24 cellular contexts compared by ENCODE assay signal in the genomic region with DNA sequence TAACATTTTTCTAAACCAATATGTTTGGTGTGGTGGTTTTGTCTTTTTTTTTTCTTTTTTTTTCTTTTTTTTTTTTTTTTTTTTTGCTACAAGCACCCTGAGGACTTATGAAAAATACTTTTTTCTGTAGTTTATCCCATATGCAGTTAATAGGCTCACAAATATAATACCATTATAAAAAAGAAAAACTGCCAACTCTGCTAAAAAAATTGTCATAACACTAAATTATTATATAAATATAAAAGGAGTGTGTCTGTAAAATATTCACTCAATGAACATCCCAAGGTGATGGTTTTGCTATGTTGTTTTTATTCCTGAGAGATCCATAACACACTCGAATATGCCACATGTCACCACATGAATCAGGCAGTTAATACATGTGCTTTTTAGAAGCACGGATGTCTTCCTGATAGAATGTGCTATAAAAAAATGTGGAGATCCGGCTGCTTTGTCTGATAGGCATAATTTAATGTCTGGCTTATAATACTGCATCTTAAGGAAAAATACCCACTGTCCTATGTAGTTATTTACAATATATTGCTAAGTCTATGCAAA.
"Had no signal": no experiment of that assay in that cellular context is flagged by ENCODE, and none has a peak within 500 bp of the region (broad histone marks: within the 10 kb centered on the region; RNA-seq: fewer than 3 reads in every experiment).

No MANE protein-coding gene starts in this region.

- H3K9me3 ChIP-seq: left ventricle myocardium inferior, ovary, right atrium auricular region, stomach, testis, thyroid gland, transverse colon, upper lobe of left lung, vagina had no signal

- DNase-seq: immature natural killer cell; left ventricle myocardium inferior; mesendoderm; naive B cell; natural killer cell; nephron progenitor cell; ovary; stimulated activated CD4-positive, alpha-beta T cell treated with anti-CD3 and anti-CD28 coated beads, Interleukin-12 subunit alpha, Interleukin-12 subunit beta, amount 100 ng/mL, for 4 hours; stimulated activated CD4-positive, alpha-beta T cell treated with anti-CD3 and anti-CD28 coated beads, Interleukin-15, amount 100 ng/mL, for 24 hours; stimulated activated CD4-positive, alpha-beta T cell treated with anti-CD3 and anti-CD28 coated beads, Interleukin-2, amount 100 ng/mL, for 24 hours; stimulated activated CD4-positive, alpha-beta T cell treated with anti-CD3 and anti-CD28 coated beads, Interleukin-4, amount 100 ng/mL, for 1 hour; stimulated activated naive B cell treated with anti-CD40 and anti-IgM and Interleukin-4, amounts not matched to agents 10 μg/mL and 1 μg/mL and 100 μg/mL, for 72 hours; stimulated activated naive CD8-positive, alpha-beta T cell treated with anti-CD3 and anti-CD28 coated beads, Interleukin-15, Interleukin-2, amounts not matched to agents 100 U/mL and 50 U/mL, for 24 hours; stomach; testis; thyroid gland; transverse colon; upper lobe of left lung had no signal

- H3K4me3 ChIP-seq: left ventricle myocardium inferior, lung, ovary, right atrium auricular region, skin epidermis, stomach, testis, thyroid gland, transverse colon, upper lobe of left lung, vagina had no signal

- FAIRE-seq: islet of Langerhans had no signal

- H3K36me3 ChIP-seq: left ventricle myocardium inferior, ovary, right atrium auricular region, stomach, thyroid gland, transverse colon, upper lobe of left lung, vagina had no signal

- H3K27me3 ChIP-seq: ovary, right atrium auricular region, testis, thyroid gland, transverse colon, upper lobe of left lung, vagina had no signal

- ATAC-seq: natural killer cell; sciatic nerve; stimulated activated naive B cell treated with anti-CD40 and anti-IgM and Interleukin-4, amounts not matched to agents 10 μg/mL and 1 μg/mL and 100 μg/mL, for 72 hours; stimulated activated naive CD8-positive, alpha-beta T cell treated with anti-CD3 and anti-CD28 coated beads, Interleukin-15, Interleukin-2, amounts not matched to agents 100 U/mL and 50 U/mL, for 24 hours had no signal

- H3K27ac ChIP-seq: left ventricle myocardium inferior, ovary, right atrium auricular region, skin epidermis, stomach, testis, thyroid gland, transverse colon, upper lobe of left lung, vagina had no signal

- H3K4me1 ChIP-seq: left ventricle myocardium inferior, right atrium auricular region, stomach, testis, thyroid gland, transverse colon, upper lobe of left lung, vagina had no signal
